8 cellular contexts compared by ENCODE assay signal in the genomic region with DNA sequence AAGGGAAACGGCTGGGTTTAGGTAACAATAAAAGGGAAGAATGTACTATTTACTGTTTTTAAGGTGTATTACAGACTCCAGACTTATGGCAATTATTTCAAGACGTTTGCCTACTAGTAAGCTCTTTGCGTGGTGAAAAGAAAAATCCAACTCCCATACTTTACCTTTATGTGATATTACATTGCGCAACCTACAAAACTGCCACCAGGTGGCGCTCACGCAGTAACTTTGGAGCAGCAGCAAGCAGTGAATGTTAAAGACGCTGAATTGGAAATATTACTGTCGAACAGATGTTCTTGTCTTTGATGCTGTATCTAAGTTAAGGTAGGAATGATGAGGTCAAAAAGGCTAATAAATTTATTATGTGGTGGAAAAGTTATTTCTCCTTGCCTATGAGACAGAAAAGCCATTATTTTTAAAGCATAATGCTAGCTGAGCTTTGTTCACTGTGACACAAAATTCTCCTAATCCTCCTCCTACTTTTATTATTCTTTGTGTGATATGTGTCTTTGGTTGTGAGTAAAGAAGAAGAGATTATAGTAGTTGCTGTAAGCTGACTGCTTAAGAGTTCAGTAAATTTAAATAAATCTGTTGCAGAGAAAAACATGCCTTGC.
DNase-seq lines count a peak whose midpoint lies in the region; ATAC-seq and TF ChIP-seq lines count a peak whose summit lies in the region.

No MANE protein-coding gene starts in this region.

- H3K36me3 ChIP-seq in prostate gland (no peaks in the 10 kb centered on the region), aorta (ENCODE audit: control insufficient read depth in 1 of 2, insufficient read depth in 2 of 2, low read length in 1 of 2) (no peaks in the 10 kb centered on the region)

- H3K4me3 Mint-ChIP-seq in activated naive CD4-positive, alpha-beta T cell treated with anti-CD3 and anti-CD28 coated beads for 36 hours: no peak overlapping the region
- no peak overlapping the region for H3K4me3 Mint-ChIP-seq in glutamatergic neuron (ENCODE audit: unreplicated experiment)

- no peaks in the 10 kb centered on the region for H3K9me3 Mint-ChIP-seq in activated naive CD4-positive, alpha-beta T cell treated with anti-CD3 and anti-CD28 coated beads for 36 hours
- H3K9me3 Mint-ChIP-seq in glutamatergic neuron (ENCODE audit: unreplicated experiment): peaks cover 2% of the 10 kb centered on the region

- H3K9me3 ChIP-seq in prostate gland: no peaks in the 10 kb centered on the region
- H3K9me3 ChIP-seq in aorta (ENCODE audit: control insufficient read depth, low read length): peaks cover 1% of the 10 kb centered on the region

- DNase-seq in GM04504 (ENCODE audit: low read depth) (peak; percentile 47), SHP77 treated with DMSO at 0.1 percent for 48 hours (lab: John Stamatoyannopoulos, UW) (peak; percentile 36), glutamatergic neuron (peak; percentile 84), prostate gland (ENCODE audit: low spot score) (peak; percentile 65), aorta (peak; percentile 73 to 89)
- peak; percentile 61 for DNase-seq in Jurkat, Clone E6-1 (ENCODE audit: low read depth, low spot score)
- DNase-seq in activated naive CD4-positive, alpha-beta T cell treated with anti-CD3 and anti-CD28 coated beads for 36 hours: peak; percentile 82

- TF ChIP-seq CTCF in glutamatergic neuron (IDR thresholded peaks at IDR 0.05; ENCODE audit: partially characterized antibody, unreplicated experiment) (peak; percentile 97), prostate gland (IDR thresholded peaks at IDR 0.05) (peak; percentile 69 to 96 (median 78))

- no peaks in the 10 kb centered on the region for H3K4me1 ChIP-seq in prostate gland (replicated peaks)
- H3K4me1 ChIP-seq in aorta (ENCODE audit: control insufficient read depth in 1 of 2, insufficient read depth in 2 of 2, low read length in 2 of 2): no peaks in the 10 kb centered on the region

- no peak for TF ChIP-seq POLR2A in prostate gland (IDR thresholded peaks at IDR 0.05)

- 7% methylated on average over 8 of the region's 8 CpGs for WGBS in prostate gland
- WGBS in aorta, 2 donors: 5 to 6% methylated on average over 8 of the region's 8 CpGs

- H3K27ac ChIP-seq in prostate gland: no peak overlapping the region
- no peak overlapping the region for H3K27ac ChIP-seq in aorta (ENCODE audit: low read depth in 1 of 2, low read length in 2 of 2)

- H3K27me3 ChIP-seq in prostate gland (replicated peaks; ENCODE audit: insufficient read depth) (no peaks in the 10 kb centered on the region), aorta (ENCODE audit: control insufficient read depth in 1 of 2, insufficient read depth in 2 of 2, low read length in 1 of 2) (no peaks in the 10 kb centered on the region)

- ATAC-seq in GM21723 (IDR thresholded peaks at IDR 0.05; ENCODE audit: unreplicated experiment) (peak; percentile 91), aorta (ENCODE audit: low FRiP score) (peak; percentile 67)

- no peaks in the 10 kb centered on the region for H3K36me3 Mint-ChIP-seq in activated naive CD4-positive, alpha-beta T cell treated with anti-CD3 and anti-CD28 coated beads for 36 hours (ENCODE audit: low read depth)
- H3K36me3 Mint-ChIP-seq in glutamatergic neuron (ENCODE audit: unreplicated experiment): no peaks in the 10 kb centered on the region

- intact Hi-C loops in activated naive CD4-positive, alpha-beta T cell treated with anti-CD3 and anti-CD28 coated beads for 36 hours (cut with micrococcal nuclease): loop anchor here (1.0 to 5.0 kb wide), 3 partner anchors 385 to 1663 kb away; no protein-coding TSS in a partner anchor
- intact Hi-C loops in prostate gland (cut with DNase I) (loop anchor here (5.0 to 10.0 kb wide), 2 partner anchors 391 to 1664 kb away; no protein-coding TSS in a partner anchor), aorta (cut with DNase I) (loop anchor here in 1 of 2 donors (10.0 kb wide), 1 partner anchor 381 kb away; no protein-coding TSS in a partner anchor)

- CTCF ChIA-PET in activated naive CD4-positive, alpha-beta T cell treated with anti-CD3 and anti-CD28 coated beads for 36 hours (lab: Charles Lee): interaction anchor here (0.6 to 4.6 kb wide), 9 partner anchors 8 to 478 kb away, joined by 3 to 26 read pairs (median 3); no protein-coding TSS in a partner anchor

- no peaks in the 10 kb centered on the region for H3K4me1 Mint-ChIP-seq in activated naive CD4-positive, alpha-beta T cell treated with anti-CD3 and anti-CD28 coated beads for 36 hours (ENCODE audit: low read depth)
- peaks cover 36% of the 10 kb centered on the region for H3K4me1 Mint-ChIP-seq in glutamatergic neuron (ENCODE audit: low read depth, unreplicated experiment)

- H3K27ac Mint-ChIP-seq in activated naive CD4-positive, alpha-beta T cell treated with anti-CD3 and anti-CD28 coated beads for 36 hours: no peak overlapping the region
- no peak overlapping the region for H3K27ac Mint-ChIP-seq in glutamatergic neuron (ENCODE audit: unreplicated experiment)

- no peak overlapping the region for H3K4me3 ChIP-seq in Jurkat, Clone E6-1 (ENCODE audit: low read length)
- H3K4me3 ChIP-seq in prostate gland (no peak overlapping the region), aorta (ENCODE audit: low read length in 2 of 2) (no peak overlapping the region)

- peaks cover 7% of the 10 kb centered on the region for H3K27me3 Mint-ChIP-seq in activated naive CD4-positive, alpha-beta T cell treated with anti-CD3 and anti-CD28 coated beads for 36 hours (ENCODE audit: low read depth)
- no peaks in the 10 kb centered on the region for H3K27me3 Mint-ChIP-seq in glutamatergic neuron (ENCODE audit: unreplicated experiment)
